In the genomic region with DNA sequence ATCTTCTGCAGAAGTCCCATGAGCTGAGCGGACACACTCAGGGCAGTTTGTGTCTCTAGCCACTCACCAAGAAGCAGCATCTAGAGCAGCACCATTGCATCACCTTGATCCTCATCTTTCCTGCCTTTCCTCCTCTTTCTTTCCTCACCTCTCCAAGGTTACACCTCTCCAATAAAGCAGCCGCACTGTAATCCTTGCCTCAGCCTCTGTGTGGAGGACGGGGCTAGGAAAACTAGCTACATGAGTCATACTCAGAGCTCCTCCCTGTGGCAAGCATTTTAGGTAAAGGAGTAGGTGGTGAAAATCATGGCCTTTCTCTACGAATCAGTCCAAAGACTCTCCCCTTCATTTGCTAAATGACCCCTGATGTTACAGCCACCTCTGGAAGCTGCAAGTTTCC, we compare ENCODE assay signal across 8 cellular contexts.
DNase-seq lines count a peak whose midpoint lies in the region; ATAC-seq and TF ChIP-seq lines count a peak whose summit lies in the region.

No MANE protein-coding gene starts in this region.

- peaks cover 21% of the 10 kb centered on the region for H3K4me1 Mint-ChIP-seq in Caco-2 (ENCODE audit: low read depth, unreplicated experiment)
- H3K4me1 Mint-ChIP-seq in WTC11 = peaks cover 60% of the 10 kb centered on the region

- H3K27me3 ChIP-seq in Caco-2 (replicated peaks; ENCODE audit: control insufficient read depth, insufficient read depth, low read length) = no peaks in the 10 kb centered on the region; the same call in 1 of the 2 replicates

- intact Hi-C loops in Caco-2 (cut with micrococcal nuclease; ENCODE audit: unreplicated experiment) = loop anchor here (1.0 to 10.0 kb wide), 7 partner anchors 19 to 673 kb away; no protein-coding TSS in a partner anchor

- no peaks in the 10 kb centered on the region for H3K9me3 ChIP-seq in Caco-2

- CTCF ChIA-PET in Caco-2 (lab: Charles Lee) = interaction anchor here (0.6 to 1.4 kb wide), 12 partner anchors 11 to 672 kb away, joined by 3 to 13 read pairs (median 4); no protein-coding TSS in a partner anchor
- CTCF ChIA-PET in WTC11 (lab: Charles Lee) = interaction anchor here (1.0 to 2.4 kb wide), 9 partner anchors 10 to 747 kb away, joined by 3 to 15 read pairs (median 5); a partner anchor contains a TSS

- ATAC-seq in WTC11 = peak; percentile 92

- TF ChIP-seq CTCF in Caco-2 (IDR thresholded peaks at IDR 0.05; ENCODE audit: insufficient read depth in 1 of 2, low read depth in 1 of 2, low read length in 1 of 2, severe bottlenecking in 1 of 2, unreplicated experiment in 1 of 2) (peak; percentile 56 to 74), WTC11 (IDR thresholded peaks at IDR 0.05) (no peak)

- no peaks in the 10 kb centered on the region for H3K36me3 ChIP-seq in Caco-2 (ENCODE audit: control insufficient read depth, insufficient read depth, low read length)

- H3K4me1 ChIP-seq in Caco-2 = peaks cover 14% of the 10 kb centered on the region

- H3K27ac Mint-ChIP-seq in Caco-2 (ENCODE audit: unreplicated experiment) (no peak overlapping the region), WTC11 (no peak overlapping the region)

- H3K36me3 Mint-ChIP-seq in Caco-2 (ENCODE audit: insufficient read depth, unreplicated experiment) (no peaks in the 10 kb centered on the region), WTC11 (no peaks in the 10 kb centered on the region)

- no TSS peak for BruUV-seq in Caco-2 (replicated peaks; lab: Mats Ljungman, UMichigan)

- H3K4me3 Mint-ChIP-seq in Caco-2 (ENCODE audit: unreplicated experiment) = no peak overlapping the region
- no peak overlapping the region for H3K4me3 Mint-ChIP-seq in WTC11

- no peaks in the 10 kb centered on the region for H3K27me3 Mint-ChIP-seq in Caco-2 (ENCODE audit: insufficient read depth, unreplicated experiment)
- no peaks in the 10 kb centered on the region for H3K27me3 Mint-ChIP-seq in WTC11 (ENCODE audit: low read depth)

- H3K4me3 ChIP-seq in Caco-2 (ENCODE audit: low read depth, low read length) = no peak overlapping the region

- no peaks in the 10 kb centered on the region for H3K9me3 Mint-ChIP-seq in Caco-2 (ENCODE audit: unreplicated experiment)
- no peaks in the 10 kb centered on the region for H3K9me3 Mint-ChIP-seq in WTC11

- peak; percentile 75 to 81 for DNase-seq in Caco-2
- DNase-seq in HT1080 (ENCODE audit: low read depth) = peak; percentile 56
- peak; percentile 41 for DNase-seq in WTC11 (ENCODE audit: low spot score)
- DNase-seq in kidney tubule cell (ENCODE audit: low spot score) = peak; percentile 61
- DNase-seq in activated CD8-positive, alpha-beta memory T cell treated with anti-CD3 and anti-CD28 coated beads for 24 hours = no peak
- no peak for DNase-seq in C1 segment of cervical spinal cord (lab: John Stamatoyannopoulos, UW)
- no peak for DNase-seq in MV-4-11 (lab: John Stamatoyannopoulos, UW)
- DNase-seq in occipital lobe (lab: John Stamatoyannopoulos, UW) = no peak

- POLR2A ChIA-PET in Caco-2 (lab: Charles Lee) = interaction anchor here (1.0 to 1.5 kb wide), 2 partner anchors 9 to 78 kb away, joined by 3 to 4 read pairs; no protein-coding TSS in a partner anchor
- POLR2A ChIA-PET in WTC11 (lab: Charles Lee) = interaction anchor here (1.1 kb wide), 1 partner anchor 257 kb away, joined by 3 read pairs; no protein-coding TSS in a partner anchor

TF ChIP-seq in WTC11, 78 proteins besides CTCF, POLR2A, EP300 and RAD21:
- TF ChIP-seq, protein P1, sequence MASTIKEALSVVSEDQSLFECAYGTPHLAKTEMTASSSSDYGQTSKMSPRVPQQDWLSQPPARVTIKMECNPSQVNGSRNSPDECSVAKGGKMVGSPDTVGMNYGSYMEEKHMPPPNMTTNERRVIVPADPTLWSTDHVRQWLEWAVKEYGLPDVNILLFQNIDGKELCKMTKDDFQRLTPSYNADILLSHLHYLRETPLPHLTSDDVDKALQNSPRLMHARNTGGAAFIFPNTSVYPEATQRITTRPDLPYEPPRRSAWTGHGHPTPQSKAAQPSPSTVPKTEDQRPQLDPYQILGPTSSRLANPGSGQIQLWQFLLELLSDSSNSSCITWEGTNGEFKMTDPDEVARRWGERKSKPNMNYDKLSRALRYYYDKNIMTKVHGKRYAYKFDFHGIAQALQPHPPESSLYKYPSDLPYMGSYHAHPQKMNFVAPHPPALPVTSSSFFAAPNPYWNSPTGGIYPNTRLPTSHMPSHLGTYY (CRISPR knock-in tag; IDR thresholded peaks at IDR 0.05) = no peak
- TF ChIP-seq, protein P2, sequence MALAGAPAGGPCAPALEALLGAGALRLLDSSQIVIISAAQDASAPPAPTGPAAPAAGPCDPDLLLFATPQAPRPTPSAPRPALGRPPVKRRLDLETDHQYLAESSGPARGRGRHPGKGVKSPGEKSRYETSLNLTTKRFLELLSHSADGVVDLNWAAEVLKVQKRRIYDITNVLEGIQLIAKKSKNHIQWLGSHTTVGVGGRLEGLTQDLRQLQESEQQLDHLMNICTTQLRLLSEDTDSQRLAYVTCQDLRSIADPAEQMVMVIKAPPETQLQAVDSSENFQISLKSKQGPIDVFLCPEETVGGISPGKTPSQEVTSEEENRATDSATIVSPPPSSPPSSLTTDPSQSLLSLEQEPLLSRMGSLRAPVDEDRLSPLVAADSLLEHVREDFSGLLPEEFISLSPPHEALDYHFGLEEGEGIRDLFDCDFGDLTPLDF (CRISPR knock-in tag; IDR thresholded peaks at IDR 0.05) = no peak
- TF ChIP-seq ETV6 (CRISPR knock-in tag; IDR thresholded peaks at IDR 0.05) (0 out of 2 replicates have a peak, but pooled peaks have one; percentile 18), ZNF263 (CRISPR knock-in tag; IDR thresholded peaks at IDR 0.05; ENCODE audit: low read depth) (no peak), ZNF317 (CRISPR knock-in tag; IDR thresholded peaks at IDR 0.05; ENCODE audit: borderline replicate concordance, low read depth) (no peak)
- TF ChIP-seq, protein P3, sequence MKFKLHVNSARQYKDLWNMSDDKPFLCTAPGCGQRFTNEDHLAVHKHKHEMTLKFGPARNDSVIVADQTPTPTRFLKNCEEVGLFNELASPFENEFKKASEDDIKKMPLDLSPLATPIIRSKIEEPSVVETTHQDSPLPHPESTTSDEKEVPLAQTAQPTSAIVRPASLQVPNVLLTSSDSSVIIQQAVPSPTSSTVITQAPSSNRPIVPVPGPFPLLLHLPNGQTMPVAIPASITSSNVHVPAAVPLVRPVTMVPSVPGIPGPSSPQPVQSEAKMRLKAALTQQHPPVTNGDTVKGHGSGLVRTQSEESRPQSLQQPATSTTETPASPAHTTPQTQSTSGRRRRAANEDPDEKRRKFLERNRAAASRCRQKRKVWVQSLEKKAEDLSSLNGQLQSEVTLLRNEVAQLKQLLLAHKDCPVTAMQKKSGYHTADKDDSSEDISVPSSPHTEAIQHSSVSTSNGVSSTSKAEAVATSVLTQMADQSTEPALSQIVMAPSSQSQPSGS (CRISPR knock-in tag; IDR thresholded peaks at IDR 0.05; ENCODE audit: borderline replicate concordance, low read depth) = no peak

Comparison
In these comparisons a context has a peak if more than half of its experiments do, and no peak if none do; other contexts are left out.
1. DNase-seq: peak in Caco-2 (2 of 2), HT1080 (single experiment), WTC11 (single experiment) and kidney tubule cell (single experiment); none in activated CD8-positive, alpha-beta memory T cell treated with anti-CD3 and anti-CD28 coated beads for 24 hours (single experiment), C1 segment of cervical spinal cord (0 of 14), MV-4-11 (single experiment) and occipital lobe (single experiment).